In the genomic region with DNA sequence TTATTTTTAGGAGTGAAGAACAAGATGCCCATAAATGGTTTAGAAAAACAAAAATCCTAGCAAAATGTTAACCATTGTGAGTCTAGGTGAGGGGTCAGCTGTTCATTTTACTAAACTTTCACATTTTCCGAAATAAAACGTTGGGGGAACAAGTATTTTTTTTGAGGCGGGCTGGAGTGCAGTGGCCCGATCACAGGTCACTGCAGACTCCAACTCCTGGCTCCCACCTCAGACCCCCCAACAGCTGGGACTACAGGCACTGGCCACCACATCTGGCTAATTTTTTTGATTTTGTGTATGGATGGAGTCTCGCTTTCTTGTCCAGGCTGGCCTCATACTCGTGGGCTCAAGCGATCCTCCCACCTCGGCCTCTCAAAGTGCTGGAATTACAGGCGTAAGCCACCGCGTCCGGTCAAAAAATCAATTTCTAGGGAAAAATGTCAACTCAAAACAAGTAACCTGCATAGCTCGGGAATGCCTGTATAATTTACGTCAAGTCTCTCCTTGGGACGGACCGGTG, we compare ENCODE assay signal across 8 cellular contexts. TPM values are rescaled to one million over a fixed set of nuclear protein-coding genes. Genes with fewer than 3 reads are reported as not detected.
DNase-seq lines count a peak whose midpoint lies in the region; ATAC-seq and TF ChIP-seq lines count a peak whose summit lies in the region.

No MANE protein-coding gene starts in this region.

- no peaks in the 10 kb centered on the region for H3K9me2 ChIP-seq in SK-N-SH

- TF ChIP-seq POLR2A in gastroesophageal sphincter (IDR thresholded peaks at IDR 0.05), result peak in 1 of 2 donors; percentile 76

- H3K27ac ChIP-seq in SK-N-SH (ENCODE audit: low read depth in 2 of 2, low read length in 1 of 2) (peak overlapping the region; percentile 48 to 90), gastroesophageal sphincter (peak overlapping the region; percentile 81 to 91 (median 89)), smooth muscle cell (ENCODE audit: low read depth) (peak overlapping the region; percentile 91)

- TF ChIP-seq CTCF in SK-N-SH (IDR thresholded peaks at IDR 0.05), result no peak
- no peak for TF ChIP-seq CTCF in gastroesophageal sphincter (IDR thresholded peaks at IDR 0.05)
- no peak for TF ChIP-seq CTCF in smooth muscle cell (IDR thresholded peaks at IDR 0.05; ENCODE audit: borderline replicate concordance, insufficient read depth, poor library complexity, severe bottlenecking)

- TF ChIP-seq EP300 in SK-N-SH (IDR thresholded peaks at IDR 0.05; ENCODE audit: borderline replicate concordance in 1 of 2, low read depth in 1 of 2, low read length in 1 of 2) (no peak), gastroesophageal sphincter (IDR thresholded peaks at IDR 0.05) (no peak)

- H2AFZ ChIP-seq in SK-N-SH (ENCODE audit: low read depth) (peak overlapping the region; percentile 77), smooth muscle cell (ENCODE audit: low read depth) (no peak overlapping the region)

- peaks cover 40% of the 10 kb centered on the region for H3K79me2 ChIP-seq in SK-N-SH (ENCODE audit: insufficient read depth)
- peaks cover 22% of the 10 kb centered on the region for H3K79me2 ChIP-seq in smooth muscle cell (ENCODE audit: low read depth)

- H4K20me1 ChIP-seq in SK-N-SH (ENCODE audit: insufficient read depth), result 0 out of 2 replicates have a peak, but pooled peaks cover 12% of the 10 kb centered on the region
- peaks cover 10% of the 10 kb centered on the region for H4K20me1 ChIP-seq in smooth muscle cell (ENCODE audit: low read depth)

- H3K36me3 Mint-ChIP-seq in activated naive CD4-positive, alpha-beta T cell treated with anti-CD3 and anti-CD28 coated beads, Interleukin-2, amount 10 ng/mL, durations not matched to agents 7 days and 5 days, result peaks cover 21% of the 10 kb centered on the region

- peaks cover 5 to 13% of the 10 kb centered on the region in 2 experiments for H3K36me3 ChIP-seq in SK-N-SH (replicated peaks in 1 of 2; ENCODE audit: control insufficient read depth in 1 of 2, insufficient read depth in 2 of 2, low read length in 1 of 2)
- H3K36me3 ChIP-seq in gastroesophageal sphincter, result peaks cover 0 to 8% of the 10 kb centered on the region in 2 donors
- no peaks in the 10 kb centered on the region for H3K36me3 ChIP-seq in smooth muscle cell (ENCODE audit: low read depth)

- H3K9me3 ChIP-seq in SK-N-SH (no peaks in the 10 kb centered on the region), gastroesophageal sphincter (no peaks in the 10 kb centered on the region), smooth muscle cell (replicated peaks; ENCODE audit: low read depth) (no peaks in the 10 kb centered on the region)

- WGBS in SK-N-SH (ENCODE audit: low lambda C conversion rate), result 4% methylated on average over 16 of the region's 16 CpGs
- 0 to 29% methylated on average over 4 to 5 of the region's 16 CpGs for WGBS in gastroesophageal sphincter (ENCODE audit: low coverage in 1 of 2), 2 donors
- WGBS in smooth muscle cell (ENCODE audit: low lambda C conversion rate), result 42% methylated on average over 16 of the region's 16 CpGs

- no peak for DNase-seq in activated naive CD4-positive, alpha-beta T cell treated with anti-CD3 and anti-CD28 coated beads, Interleukin-2, amount 10 ng/mL, durations not matched to agents 7 days and 5 days
- DNase-seq in activated naive CD4-positive, alpha-beta T cell treated with Interleukin-2 at 50 U/mL for 16 hours, result no peak
- DNase-seq in SK-N-SH (no peak), smooth muscle cell (lab: John Stamatoyannopoulos, UW; ENCODE audit: unreplicated experiment) (no peak), NCI-H526 (lab: John Stamatoyannopoulos, UW) (no peak)
- DNase-seq in effector CD8-positive, alpha-beta T cell (lab: John Stamatoyannopoulos, UW), result no peak

- H3F3A ChIP-seq in SK-N-SH (replicated peaks; ENCODE audit: insufficient read depth), result peaks cover 5% of the 10 kb centered on the region
- no peaks in the 10 kb centered on the region for H3F3A ChIP-seq in smooth muscle cell (ENCODE audit: low read depth)

- H3K4me2 ChIP-seq in SK-N-SH (peak overlapping the region; percentile 80), smooth muscle cell (peak overlapping the region; percentile 88)

- H3K27me3 ChIP-seq in SK-N-SH (ENCODE audit: insufficient read depth), result no peaks in the 10 kb centered on the region; the same call in 1 of the 2 replicates
- H3K27me3 ChIP-seq in gastroesophageal sphincter, result no peaks in the 10 kb centered on the region
- H3K27me3 ChIP-seq in smooth muscle cell (ENCODE audit: low read depth), result no peaks in the 10 kb centered on the region

- ATAC-seq in gastroesophageal sphincter (peak; percentile 1), HG03280 (IDR thresholded peaks at IDR 0.05; ENCODE audit: unreplicated experiment) (no peak)

- no peaks in the 10 kb centered on the region for H3K9me3 Mint-ChIP-seq in activated naive CD4-positive, alpha-beta T cell treated with anti-CD3 and anti-CD28 coated beads, Interleukin-2, amount 10 ng/mL, durations not matched to agents 7 days and 5 days

- POLR2A ChIA-PET in SK-N-SH (lab: Yijun Ruan, JAX), result interaction anchor here (0.7 to 1.7 kb wide), 7 partner anchors 9 to 112 kb away, joined by 3 to 19 read pairs (median 3); a partner anchor contains a TSS

- CTCF ChIA-PET in activated naive CD4-positive, alpha-beta T cell treated with anti-CD3 and anti-CD28 coated beads, Interleukin-2, amount 10 ng/mL, durations not matched to agents 7 days and 5 days (lab: Charles Lee), result interaction anchor here (0.7 kb wide), 1 partner anchor 74 kb away, joined by 3 read pairs; no protein-coding TSS in a partner anchor
- CTCF ChIA-PET in SK-N-SH (lab: Yijun Ruan, JAX), result interaction anchor here (1.4 kb wide), 1 partner anchor 82 kb away, joined by 5 read pairs; a partner anchor contains a TSS

- H3K4me1 Mint-ChIP-seq in activated naive CD4-positive, alpha-beta T cell treated with anti-CD3 and anti-CD28 coated beads, Interleukin-2, amount 10 ng/mL, durations not matched to agents 7 days and 5 days, result peaks cover 25% of the 10 kb centered on the region

- H3K9ac ChIP-seq in SK-N-SH, result peak overlapping the region; percentile 89
- peak overlapping the region; percentile 83 for H3K9ac ChIP-seq in smooth muscle cell (ENCODE audit: low read depth)

- H3K4me1 ChIP-seq in SK-N-SH (ENCODE audit: control insufficient read depth in 1 of 2, insufficient read depth in 2 of 2, low read depth in 1 of 2, low read length in 1 of 2) (peaks cover 7 to 10% of the 10 kb centered on the region in 2 experiments; a peak in 2 of 4 replicates), gastroesophageal sphincter (peaks cover 5 to 29% (median 5%) of the 10 kb centered on the region in 3 donors), smooth muscle cell (ENCODE audit: low read depth) (no peaks in the 10 kb centered on the region)

- no peaks in the 10 kb centered on the region for H3K27me3 Mint-ChIP-seq in activated naive CD4-positive, alpha-beta T cell treated with anti-CD3 and anti-CD28 coated beads, Interleukin-2, amount 10 ng/mL, durations not matched to agents 7 days and 5 days

- peak overlapping the region; percentile 100 for H3K27ac Mint-ChIP-seq in activated naive CD4-positive, alpha-beta T cell treated with anti-CD3 and anti-CD28 coated beads, Interleukin-2, amount 10 ng/mL, durations not matched to agents 7 days and 5 days

- H3K4me3 ChIP-seq in SK-N-SH (ENCODE audit: low read depth in 2 of 2, low read length in 1 of 2) (peak overlapping the region; percentile 49 to 83), gastroesophageal sphincter (peak overlapping the region; percentile 54 to 69), smooth muscle cell (peak overlapping the region; percentile 72)

- peak overlapping the region; percentile 97 for H3K4me3 Mint-ChIP-seq in activated naive CD4-positive, alpha-beta T cell treated with anti-CD3 and anti-CD28 coated beads, Interleukin-2, amount 10 ng/mL, durations not matched to agents 7 days and 5 days

- TF ChIP-seq RAD21 in SK-N-SH (IDR thresholded peaks at IDR 0.05; ENCODE audit: low read length), result no peak

TF ChIP-seq in SK-N-SH, 30 proteins besides CTCF, POLR2A, EP300 and RAD21 (continues in another document):
- TF ChIP-seq, protein P1, sequence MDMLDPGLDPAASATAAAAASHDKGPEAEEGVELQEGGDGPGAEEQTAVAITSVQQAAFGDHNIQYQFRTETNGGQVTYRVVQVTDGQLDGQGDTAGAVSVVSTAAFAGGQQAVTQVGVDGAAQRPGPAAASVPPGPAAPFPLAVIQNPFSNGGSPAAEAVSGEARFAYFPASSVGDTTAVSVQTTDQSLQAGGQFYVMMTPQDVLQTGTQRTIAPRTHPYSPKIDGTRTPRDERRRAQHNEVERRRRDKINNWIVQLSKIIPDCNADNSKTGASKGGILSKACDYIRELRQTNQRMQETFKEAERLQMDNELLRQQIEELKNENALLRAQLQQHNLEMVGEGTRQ (IDR thresholded peaks at IDR 0.05; ENCODE audit: borderline replicate concordance, low read depth, low read length), result no peak
- TF ChIP-seq, protein P2, sequence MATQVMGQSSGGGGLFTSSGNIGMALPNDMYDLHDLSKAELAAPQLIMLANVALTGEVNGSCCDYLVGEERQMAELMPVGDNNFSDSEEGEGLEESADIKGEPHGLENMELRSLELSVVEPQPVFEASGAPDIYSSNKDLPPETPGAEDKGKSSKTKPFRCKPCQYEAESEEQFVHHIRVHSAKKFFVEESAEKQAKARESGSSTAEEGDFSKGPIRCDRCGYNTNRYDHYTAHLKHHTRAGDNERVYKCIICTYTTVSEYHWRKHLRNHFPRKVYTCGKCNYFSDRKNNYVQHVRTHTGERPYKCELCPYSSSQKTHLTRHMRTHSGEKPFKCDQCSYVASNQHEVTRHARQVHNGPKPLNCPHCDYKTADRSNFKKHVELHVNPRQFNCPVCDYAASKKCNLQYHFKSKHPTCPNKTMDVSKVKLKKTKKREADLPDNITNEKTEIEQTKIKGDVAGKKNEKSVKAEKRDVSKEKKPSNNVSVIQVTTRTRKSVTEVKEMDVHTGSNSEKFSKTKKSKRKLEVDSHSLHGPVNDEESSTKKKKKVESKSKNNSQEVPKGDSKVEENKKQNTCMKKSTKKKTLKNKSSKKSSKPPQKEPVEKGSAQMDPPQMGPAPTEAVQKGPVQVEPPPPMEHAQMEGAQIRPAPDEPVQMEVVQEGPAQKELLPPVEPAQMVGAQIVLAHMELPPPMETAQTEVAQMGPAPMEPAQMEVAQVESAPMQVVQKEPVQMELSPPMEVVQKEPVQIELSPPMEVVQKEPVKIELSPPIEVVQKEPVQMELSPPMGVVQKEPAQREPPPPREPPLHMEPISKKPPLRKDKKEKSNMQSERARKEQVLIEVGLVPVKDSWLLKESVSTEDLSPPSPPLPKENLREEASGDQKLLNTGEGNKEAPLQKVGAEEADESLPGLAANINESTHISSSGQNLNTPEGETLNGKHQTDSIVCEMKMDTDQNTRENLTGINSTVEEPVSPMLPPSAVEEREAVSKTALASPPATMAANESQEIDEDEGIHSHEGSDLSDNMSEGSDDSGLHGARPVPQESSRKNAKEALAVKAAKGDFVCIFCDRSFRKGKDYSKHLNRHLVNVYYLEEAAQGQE (IDR thresholded peaks at IDR 0.05; ENCODE audit: low read depth, low read length), result no peak
- TF ChIP-seq MXI1 (IDR thresholded peaks at IDR 0.05; ENCODE audit: low read depth, low read length), result no peak

RNA-seq across cellular contexts. Expression of a gene that starts 0.7 kb away (rescaled TPM):
- polyA plus RNA-seq in SK-N-SH (2012; rRNA removed) (25.0 and 27.6 TPM in 2 replicates), smooth muscle cell (2.7 and 3.2 TPM in 2 replicates)
- polyA plus RNA-seq in SK-N-SH (2012; cell fraction: cytosol; rRNA removed), result 29.1 and 31.3 TPM in 2 replicates
- 22.7 and 56.0 TPM in 2 replicates for polyA plus RNA-seq in SK-N-SH (2012; cell fraction: nucleus; rRNA removed)
- total RNA-seq in gastroesophageal sphincter (10 to 100 TPM; 32.1 to 64.1 (median 56.2) TPM), smooth muscle cell (14.0 and 20.3 TPM in 2 replicates)
